ENCODE assay signal across 7 cellular contexts in the genomic region with DNA sequence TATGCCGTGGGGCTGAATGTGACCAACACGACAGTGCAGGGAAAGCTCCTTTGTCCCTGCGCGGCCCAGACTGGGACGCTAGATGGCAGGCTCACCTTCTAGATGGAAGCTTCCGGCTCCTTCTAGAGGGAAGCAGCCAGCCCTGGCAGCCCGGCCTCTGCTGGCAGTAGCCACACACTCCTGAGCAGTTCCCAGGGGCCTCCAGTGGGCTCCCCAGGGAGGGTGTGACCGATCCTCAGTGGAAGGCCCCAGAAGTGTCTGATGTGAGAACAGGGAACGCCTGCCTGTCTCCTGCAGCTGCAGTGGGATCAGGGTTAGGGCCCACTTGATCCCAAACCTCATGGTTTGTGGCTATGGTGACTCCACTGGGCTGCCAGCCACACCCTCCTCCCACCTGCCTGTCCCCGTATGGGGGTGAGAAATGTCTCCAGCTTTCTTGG. TPM values are rescaled to one million over a fixed set of nuclear protein-coding genes. Genes with fewer than 3 reads are reported as not detected.
A peak's percentile ranks its signal among the peaks of the same experiment; 100 is the strongest.
DNase-seq lines count a peak whose midpoint lies in the region; ATAC-seq and TF ChIP-seq lines count a peak whose summit lies in the region.

No MANE protein-coding gene starts in this region.

- no peaks in the 10 kb centered on the region for H3K36me3 ChIP-seq in heart left ventricle

- H3K4me3 ChIP-seq in heart left ventricle, result no peak overlapping the region
- no peak overlapping the region for H3K4me3 ChIP-seq in retinal pigment epithelial cell (ENCODE audit: low read length)

- ATAC-seq in HG02852 (IDR thresholded peaks at IDR 0.05; ENCODE audit: unreplicated experiment) (peak; percentile 97), heart left ventricle (peak; percentile 77 to 99 (median 94))

- no peaks in the 10 kb centered on the region for H3K9me3 ChIP-seq in heart left ventricle

- intact Hi-C loops in heart left ventricle (cut with DNase I), result loop anchor here in 9 of 10 donors (2.0 to 10.0 kb wide), 11 partner anchors 198 to 1450 kb away; no protein-coding TSS in a partner anchor

- peak; percentile 83 for DNase-seq in GM13977 (ENCODE audit: low spot score)
- DNase-seq in NCI-H1436 treated with DMSO at 0.1 percent for 48 hours (lab: John Stamatoyannopoulos, UW), result peak; percentile 84
- DNase-seq in SW 1271 (lab: John Stamatoyannopoulos, UW), result peak; percentile 51 to 78
- DNase-seq in activated naive CD8-positive, alpha-beta T cell treated with anti-CD3 and anti-CD28 coated beads, Interleukin-2, amount 50 U/mL, for 16 hours (ENCODE audit: low read depth, low spot score), result peak; percentile 61
- DNase-seq in heart left ventricle, result peak; percentile 73 to 90 (median 82)
- peak; percentile 43 for DNase-seq in retinal pigment epithelial cell (ENCODE audit: low read depth)

- no peaks in the 10 kb centered on the region for H3K27me3 ChIP-seq in heart left ventricle

- in situ Hi-C loops in GM13977 (cut with MboI; ENCODE audit: low pct_unique_long_range_greater_than_20kb, low sequenced_read_pairs, unreplicated experiment), result no loop called here

- peaks cover 0 to 7% (median 2%) of the 10 kb centered on the region in 12 donors for H3K4me1 ChIP-seq in heart left ventricle

- TF ChIP-seq POLR2A in heart left ventricle (IDR thresholded peaks at IDR 0.05), result no peak

- WGBS in heart left ventricle, 4 donors, result 0 to 4% (median 3%) methylated on average over 5 to 10 of the region's 10 CpGs

- TF ChIP-seq CTCF in GM13977 (IDR thresholded peaks at IDR 0.05; ENCODE audit: extremely low read depth, insufficient read depth, missing control alignments) (peak; percentile 94), heart left ventricle (IDR thresholded peaks at IDR 0.05) (peak; percentile 60 to 93 (median 83)), retinal pigment epithelial cell (conservative IDR thresholded peaks at IDR 0.05; ENCODE audit: low read depth, low read length) (peak; percentile 97)

- H3K27ac ChIP-seq in heart left ventricle, result no peak overlapping the region

RNA-seq across cellular contexts. Expression of a gene that starts 48.5 kb away (rescaled TPM):
- 100 to 1,000 TPM in 3 of 9 donors, 10 to 100 TPM in 6; 58.5 to 117 (median 90.8) TPM for total RNA-seq in heart left ventricle
- 10 to 100 TPM; 23.2 to 60.6 TPM for polyA plus RNA-seq in heart left ventricle
